In genomic region chr10:1666147-1666546, GRCh38 we compare ENCODE assay signal across 35 cellular contexts.
"Had no signal": no experiment of that assay in that cellular context is flagged by ENCODE, and none has a peak within 500 bp of the region (broad histone marks: within the 10 kb centered on the region; RNA-seq: fewer than 3 reads in every experiment).

No MANE protein-coding gene starts in this region.

- H3K27me3 ChIP-seq: adrenal gland, body of pancreas, brain microvascular endothelial cell had no signal

- H3K36me3 ChIP-seq: adrenal gland, brain microvascular endothelial cell, breast epithelium had no signal

- ATAC-seq: activated CD8-positive, alpha-beta T cell treated with anti-CD3 and anti-CD28 coated beads for 36 hours; activated naive CD4-positive, alpha-beta T cell treated with anti-CD3 and anti-CD28 coated beads, Interleukin-2, amount 50 U/mL, for 72 hours; activated T-cell treated with anti-CD3 and anti-CD28 coated beads, Interleukin-2, amount 50 U/mL, for 4 hours; activated T-cell treated with anti-CD3 and anti-CD28 coated beads, Interleukin-2, amount 50 U/mL, for 72 hours; activated T-helper 17 cell treated with anti-CD3 and anti-CD28 coated beads, Interleukin-2, amount 50 U/mL, for 72 hours; body of pancreas had no signal

- H3K9me3 ChIP-seq: adrenal gland, body of pancreas had no signal

- H3K27ac ChIP-seq: adrenal gland, body of pancreas, brain microvascular endothelial cell, breast epithelium, VCaP had no signal

- H3K4me1 Mint-ChIP-seq: activated CD4-positive, alpha-beta T cell treated with anti-CD3 and anti-CD28 coated beads, Interleukin-2, amount 10 ng/mL, durations not matched to agents 24 days and 14 days; activated naive CD8-positive, alpha-beta T cell treated with anti-CD3 and anti-CD28 coated beads for 36 hours; activated T-helper 17 cell treated with anti-CD3 and anti-CD28 coated beads, Interleukin-2, amount 50 U/mL, for 72 hours had no signal

- H3K27ac Mint-ChIP-seq: activated B cell treated with CpG ODN at 0.5 μM for 24 hours; activated CD4-positive, alpha-beta memory T cell treated with anti-CD3 and anti-CD28 coated beads for 36 hours; activated CD4-positive, alpha-beta T cell treated with anti-CD3 and anti-CD28 coated beads, Interleukin-2, amount 10 ng/mL, durations not matched to agents 24 days and 14 days; activated CD8-positive, alpha-beta T cell treated with anti-CD3 and anti-CD28 coated beads for 36 hours; activated naive CD4-positive, alpha-beta T cell treated with anti-CD3 and anti-CD28 coated beads for 36 hours; activated naive CD4-positive, alpha-beta T cell treated with anti-CD3 and anti-CD28 coated beads, Interleukin-2, amount 50 U/mL, for 72 hours; activated naive CD8-positive, alpha-beta T cell treated with anti-CD3 and anti-CD28 coated beads for 36 hours; activated T-cell treated with anti-CD3 and anti-CD28 coated beads, Interleukin-2, amount 50 U/mL, for 72 hours; activated T-helper 1 cell treated with anti-CD3 and anti-CD28 coated beads, Interleukin-12 subunit alpha, Interleukin-12 subunit beta, Interleukin-2, Interleukin-4 antibody, amounts not matched to agents 30 ng/mL and 10 ng/mL and 1 ng/mL, durations not matched to agents 14 hours and 24 hours and 36 hours; activated T-helper 17 cell treated with anti-CD3 and anti-CD28 coated beads, Interleukin-2, amount 50 U/mL, for 72 hours; T-helper 1 cell treated with Interleukin-12 subunit alpha and Interleukin-12 subunit beta and Interleukin-4 antibody, amounts not matched to agents 30 μg/mL and 1 μg/mL, for 36 hours; T-helper 2 cell treated with Interferon-gamma antibody and Interleukin-4, amounts not matched to agents 5 μg/mL and 100 μg/mL, for 36 hours had no signal

- H3K27me3 Mint-ChIP-seq: activated B cell treated with CpG ODN at 0.5 μM for 24 hours; activated CD4-positive, alpha-beta T cell treated with anti-CD3 and anti-CD28 coated beads, Interleukin-2, amount 10 ng/mL, durations not matched to agents 24 days and 14 days had no signal

- DNase-seq: activated B cell treated with CpG ODN at 0.5 μM for 24 hours; activated CD4-positive, alpha-beta memory T cell treated with anti-CD3 and anti-CD28 coated beads for 36 hours; activated CD4-positive, alpha-beta T cell treated with anti-CD3 and anti-CD28 coated beads for 4 hours; activated CD4-positive, alpha-beta T cell treated with anti-CD3 and anti-CD28 coated beads, Interleukin-2, amount 10 ng/mL, durations not matched to agents 24 days and 14 days; activated CD4-positive, alpha-beta T cell treated with anti-CD3 and anti-CD28 coated beads, Interleukin-2, amount 50 U/mL, for 1 hour; activated CD4-positive, alpha-beta T cell treated with anti-CD3 and anti-CD28 coated beads, Interleukin-2, amount 50 U/mL, for 4 hours; activated CD4-positive, CD25-positive, alpha-beta regulatory T cell treated with anti-CD3 and anti-CD28 coated beads, Interleukin-2, amount 50 U/mL, for 72 hours; activated CD8-positive, alpha-beta memory T cell treated with anti-CD3 and anti-CD28 coated beads, Interleukin-2, amount 50 U/mL, for 4 hours; activated CD8-positive, alpha-beta T cell treated with anti-CD3 and anti-CD28 coated beads for 36 hours; activated effector memory CD4-positive, alpha-beta T cell treated with anti-CD3 and anti-CD28 coated beads, Interleukin-2, amount 50 U/mL, for 16 hours; activated gamma-delta T cell treated with Interleukin-2 at 50 U/mL for 16 hours; activated naive CD4-positive, alpha-beta T cell; activated naive CD4-positive, alpha-beta T cell treated with anti-CD3 and anti-CD28 coated beads for 36 hours; activated naive CD4-positive, alpha-beta T cell treated with anti-CD3 and anti-CD28 coated beads, Interleukin-2, amount 50 U/mL, for 16 hours; activated naive CD8-positive, alpha-beta T cell treated with anti-CD3 and anti-CD28 coated beads for 36 hours; activated T-cell treated with anti-CD3 and anti-CD28 coated beads for 4 hours; activated T-cell treated with anti-CD3 and anti-CD28 coated beads, Interleukin-2, amount 50 U/mL, for 1 hour; activated T-cell treated with anti-CD3 and anti-CD28 coated beads, Interleukin-2, amount 50 U/mL, for 4 hours; activated T-cell treated with anti-CD3 and anti-CD28 coated beads, Interleukin-2, amount 50 U/mL, for 72 hours; adrenal gland; amniotic stem cell; aorta; body of pancreas; brain microvascular endothelial cell; central memory CD4-positive, alpha-beta T cell; T-helper 1 cell; T-helper 2 cell; T-helper 9 cell had no signal

- H3K4me1 ChIP-seq: adrenal gland, body of pancreas, breast epithelium had no signal

- H3K4me3 Mint-ChIP-seq: activated B cell treated with CpG ODN at 0.5 μM for 24 hours; activated CD4-positive, alpha-beta memory T cell treated with anti-CD3 and anti-CD28 coated beads for 36 hours; activated CD4-positive, alpha-beta T cell treated with anti-CD3 and anti-CD28 coated beads, Interleukin-2, amount 10 ng/mL, durations not matched to agents 24 days and 14 days; activated CD8-positive, alpha-beta T cell treated with anti-CD3 and anti-CD28 coated beads for 36 hours; activated naive CD4-positive, alpha-beta T cell treated with anti-CD3 and anti-CD28 coated beads for 36 hours; activated naive CD8-positive, alpha-beta T cell treated with anti-CD3 and anti-CD28 coated beads for 36 hours; activated T-cell treated with anti-CD3 and anti-CD28 coated beads, Interleukin-2, amount 50 U/mL, for 4 hours; activated T-cell treated with anti-CD3 and anti-CD28 coated beads, Interleukin-2, amount 50 U/mL, for 72 hours; activated T-helper 1 cell treated with anti-CD3 and anti-CD28 coated beads, Interleukin-12 subunit alpha, Interleukin-12 subunit beta, Interleukin-2, Interleukin-4 antibody, amounts not matched to agents 30 ng/mL and 10 ng/mL and 1 ng/mL, durations not matched to agents 14 hours and 24 hours and 36 hours; activated T-helper 17 cell treated with anti-CD3 and anti-CD28 coated beads, Interleukin-2, amount 50 U/mL, for 72 hours; T-helper 1 cell treated with Interleukin-12 subunit alpha and Interleukin-12 subunit beta and Interleukin-4 antibody, amounts not matched to agents 30 μg/mL and 1 μg/mL, for 36 hours; T-helper 2 cell treated with Interferon-gamma antibody and Interleukin-4, amounts not matched to agents 5 μg/mL and 100 μg/mL, for 36 hours had no signal

- H3K4me3 ChIP-seq: adrenal gland, body of pancreas, breast epithelium had no signal

- H3K36me3 Mint-ChIP-seq: activated CD4-positive, alpha-beta memory T cell treated with anti-CD3 and anti-CD28 coated beads for 36 hours; activated naive CD4-positive, alpha-beta T cell treated with anti-CD3 and anti-CD28 coated beads, Interleukin-2, amount 50 U/mL, for 72 hours; activated naive CD8-positive, alpha-beta T cell treated with anti-CD3 and anti-CD28 coated beads for 36 hours had no signal

- H3K9me3 Mint-ChIP-seq: activated B cell treated with CpG ODN at 0.5 μM for 24 hours; activated CD4-positive, alpha-beta memory T cell treated with anti-CD3 and anti-CD28 coated beads for 36 hours; activated CD4-positive, alpha-beta T cell treated with anti-CD3 and anti-CD28 coated beads, Interleukin-2, amount 10 ng/mL, durations not matched to agents 24 days and 14 days; activated CD8-positive, alpha-beta T cell treated with anti-CD3 and anti-CD28 coated beads for 36 hours; activated naive CD4-positive, alpha-beta T cell treated with anti-CD3 and anti-CD28 coated beads for 36 hours; activated naive CD4-positive, alpha-beta T cell treated with anti-CD3 and anti-CD28 coated beads, Interleukin-2, amount 50 U/mL, for 72 hours; activated naive CD8-positive, alpha-beta T cell treated with anti-CD3 and anti-CD28 coated beads for 36 hours; activated T-cell treated with anti-CD3 and anti-CD28 coated beads, Interleukin-2, amount 50 U/mL, for 4 hours; activated T-cell treated with anti-CD3 and anti-CD28 coated beads, Interleukin-2, amount 50 U/mL, for 72 hours; activated T-helper 1 cell treated with anti-CD3 and anti-CD28 coated beads, Interleukin-12 subunit alpha, Interleukin-12 subunit beta, Interleukin-2, Interleukin-4 antibody, amounts not matched to agents 30 ng/mL and 10 ng/mL and 1 ng/mL, durations not matched to agents 14 hours and 24 hours and 36 hours; activated T-helper 17 cell treated with anti-CD3 and anti-CD28 coated beads, Interleukin-2, amount 50 U/mL, for 72 hours; T-helper 1 cell treated with Interleukin-12 subunit alpha and Interleukin-12 subunit beta and Interleukin-4 antibody, amounts not matched to agents 30 μg/mL and 1 μg/mL, for 36 hours; T-helper 2 cell treated with Interferon-gamma antibody and Interleukin-4, amounts not matched to agents 5 μg/mL and 100 μg/mL, for 36 hours had no signal
